Comparison of ENCODE assay signal across 17 cellular contexts in genomic region chr3:119309591-119309990, GRCh38. TPM values are rescaled to one million over a fixed set of nuclear protein-coding genes. Genes with fewer than 3 reads are reported as not detected.
DNase-seq lines count a peak whose midpoint lies in the region; ATAC-seq and TF ChIP-seq lines count a peak whose summit lies in the region.
"Had no signal": no experiment of that assay in that cellular context is flagged by ENCODE, and none has a peak within 500 bp of the region (broad histone marks: within the 10 kb centered on the region; RNA-seq: fewer than 3 reads in every experiment).

No MANE protein-coding gene starts in this region.

- H2BK5ac ChIP-seq in mesendoderm (ENCODE audit: low read length): no peak overlapping the region

- H3K27me3 ChIP-seq in left ventricle myocardium inferior (ENCODE audit: low read depth): no peaks in the 10 kb centered on the region
- no peaks in the 10 kb centered on the region for H3K27me3 ChIP-seq in right cardiac atrium (ENCODE audit: control insufficient read depth, insufficient read depth)
- no peaks in the 10 kb centered on the region for H3K27me3 ChIP-seq in subcutaneous abdominal adipose tissue (ENCODE audit: control insufficient read depth in 5 of 5, insufficient read depth in 4 of 5, low read length in 5 of 5)
- H3K27me3 ChIP-seq in mesendoderm (ENCODE audit: insufficient read depth, low read length, poor library complexity): no peaks in the 10 kb centered on the region

- H3K36me3 ChIP-seq in left ventricle myocardium inferior (peaks cover 30% of the 10 kb centered on the region), mesodermal cell (ENCODE audit: control insufficient read depth, insufficient read depth, low read length) (peaks cover 26% of the 10 kb centered on the region), subcutaneous abdominal adipose tissue (ENCODE audit: control insufficient read depth in 5 of 5, insufficient read depth in 5 of 5, low read length in 5 of 5) (peaks cover 3 to 21% (median 13%) of the 10 kb centered on the region in 5 donors), mesendoderm (ENCODE audit: control insufficient read depth, insufficient read depth, low read length) (no peaks in the 10 kb centered on the region)

- H2BK120ac ChIP-seq in mesendoderm (ENCODE audit: low read depth, low read length): no peak overlapping the region

- TF ChIP-seq CTCF in left ventricle myocardium inferior (IDR thresholded peaks at IDR 0.05; ENCODE audit: borderline replicate concordance) (no peak), chondrocyte (IDR thresholded peaks at IDR 0.05) (no peak)

- H3K18ac ChIP-seq in mesendoderm (ENCODE audit: low read length): no peak overlapping the region

- H3K9me3 Mint-ChIP-seq in chondrocyte (ENCODE audit: low read depth): peaks cover 4% of the 10 kb centered on the region
- H3K9me3 Mint-ChIP-seq: CD4-positive, alpha-beta memory T cell had no signal

- no peak overlapping the region for H4K8ac ChIP-seq in mesendoderm (ENCODE audit: low read depth, low read length)

- H3K27ac ChIP-seq in left ventricle myocardium inferior (replicated peaks) (peak overlapping the region; percentile 18), right cardiac atrium (ENCODE audit: low read length) (no peak overlapping the region), mesodermal cell (ENCODE audit: low read depth, low read length, severe bottlenecking) (peak overlapping the region; percentile 52), subcutaneous abdominal adipose tissue (ENCODE audit: low read depth, low read length) (peak overlapping the region; percentile 6), mesendoderm (ENCODE audit: low read depth, low read length) (no peak overlapping the region)
- H3K27ac ChIP-seq: PC-9 had no signal

- no peaks in the 10 kb centered on the region for H3K9me3 ChIP-seq in left ventricle myocardium inferior (replicated peaks)
- H3K9me3 ChIP-seq in right cardiac atrium (ENCODE audit: control insufficient read depth, low read length): no peaks in the 10 kb centered on the region
- peaks cover 3% of the 10 kb centered on the region for H3K9me3 ChIP-seq in mesodermal cell (ENCODE audit: control insufficient read depth, low read length)
- H3K9me3 ChIP-seq in subcutaneous abdominal adipose tissue (ENCODE audit: control insufficient read depth in 5 of 5, low read length in 5 of 5): no peaks in the 10 kb centered on the region

- no peak overlapping the region for H3K4me3 Mint-ChIP-seq in chondrocyte (ENCODE audit: unreplicated experiment)
- H3K4me3 Mint-ChIP-seq: CD4-positive, alpha-beta memory T cell had no signal

- H3K27me3 Mint-ChIP-seq in chondrocyte (ENCODE audit: low read depth): no peaks in the 10 kb centered on the region
- H3K27me3 Mint-ChIP-seq: CD4-positive, alpha-beta memory T cell had no signal

- H3K4me2 ChIP-seq in mesendoderm (ENCODE audit: low read length): no peak overlapping the region
- H3K4me2 ChIP-seq: PC-9 had no signal

- peaks cover 55% of the 10 kb centered on the region for H3K4me1 Mint-ChIP-seq in chondrocyte (ENCODE audit: low read depth)

- no peak overlapping the region for H3K56ac ChIP-seq in mesendoderm (ENCODE audit: low read length)

- no peak for ATAC-seq in right cardiac atrium
- no peak for ATAC-seq in HG03025 (IDR thresholded peaks at IDR 0.05; ENCODE audit: low FRiP score, unreplicated experiment)
- ATAC-seq: K562 had no signal

- H4K5ac ChIP-seq in mesendoderm (ENCODE audit: low read length): no peak overlapping the region

- intact Hi-C loops in left ventricle myocardium inferior (cut with micrococcal nuclease): no loop called here
- intact Hi-C loops in right cardiac atrium (cut with DNase I): no loop called here

- peaks cover 19% of the 10 kb centered on the region for H3K79me1 ChIP-seq in mesendoderm (ENCODE audit: low read length)

- peaks cover 8% of the 10 kb centered on the region for H3K36me3 Mint-ChIP-seq in chondrocyte (ENCODE audit: low read depth)

- H2BK15ac ChIP-seq in mesendoderm (replicated peaks; ENCODE audit: low read depth): no peak overlapping the region

- H3K9ac ChIP-seq in subcutaneous abdominal adipose tissue (ENCODE audit: low read length in 5 of 5) (no peak overlapping the region), mesendoderm (ENCODE audit: low read length) (no peak overlapping the region)

- peaks cover 2% of the 10 kb centered on the region for H3K79me2 ChIP-seq in mesendoderm (ENCODE audit: control insufficient read depth, insufficient read depth, low read length)

- H3K23ac ChIP-seq in mesendoderm (ENCODE audit: low read length): no peak overlapping the region

- DNase-seq in left ventricle myocardium inferior (no peak), right cardiac atrium (no peak), chondrocyte (ENCODE audit: low spot score) (no peak), middle frontal gyrus (ENCODE audit: extremely low spot score, low spot score) (no peak), mesendoderm (no peak)
- DNase-seq: 8988T; Calu3; CD4-positive, alpha-beta memory T cell; DMS53; NCI-H1417; NCI-H2029 treated with DMSO at 0.1 percent for 48 hours; NCI-H510A treated with DMSO at 0.1 percent for 48 hours had no signal

- no peak overlapping the region for H2AK5ac ChIP-seq in mesendoderm (ENCODE audit: low read length)

- H3K27ac Mint-ChIP-seq in chondrocyte (ENCODE audit: unreplicated experiment): peak overlapping the region; percentile 94

- no peak overlapping the region for H3K4ac ChIP-seq in mesendoderm (ENCODE audit: low read depth, low read length)

- H3K4me3 ChIP-seq in left ventricle myocardium inferior (no peak overlapping the region), right cardiac atrium (ENCODE audit: low read length) (no peak overlapping the region), mesodermal cell (ENCODE audit: extremely low read depth, insufficient read depth, low read length, poor library complexity, severe bottlenecking) (no peak overlapping the region), subcutaneous abdominal adipose tissue (ENCODE audit: low read depth in 1 of 5, low read length in 5 of 5) (no peak overlapping the region), mesendoderm (ENCODE audit: low read length) (no peak overlapping the region)
- H3K4me3 ChIP-seq: K562, PC-9 had no signal

- H3K4me1 ChIP-seq in left ventricle myocardium inferior: peaks cover 81% of the 10 kb centered on the region
- peaks cover 28% of the 10 kb centered on the region for H3K4me1 ChIP-seq in right cardiac atrium (ENCODE audit: control insufficient read depth, insufficient read depth, low read length)
- H3K4me1 ChIP-seq in mesodermal cell (ENCODE audit: control insufficient read depth, insufficient read depth, low read length, poor library complexity, severe bottlenecking): peaks cover 32% of the 10 kb centered on the region
- H3K4me1 ChIP-seq in subcutaneous abdominal adipose tissue (ENCODE audit: control insufficient read depth in 5 of 5, insufficient read depth in 5 of 5, low read length in 5 of 5): peaks cover 12 to 57% (median 26%) of the 10 kb centered on the region in 5 donors
- peaks cover 10% of the 10 kb centered on the region for H3K4me1 ChIP-seq in mesendoderm (ENCODE audit: control insufficient read depth, low read depth, low read length)

- WGBS in right cardiac atrium: 98% methylated on average over 4 of the region's 4 CpGs
- WGBS in mesodermal cell (ENCODE audit: insufficient coverage in 2 of 2), 2 experiments: 100% methylated on average over 1 of the region's 4 CpGs
- WGBS in mesendoderm (ENCODE audit: extremely low coverage, insufficient coverage, low lambda C conversion rate): no CpG with 5 or more reads among the region's 4 CpGs

RNA-seq across cellular contexts. Expression of gene ARHGAP31, which starts 15.4 kb away (rescaled TPM):
- 38.0 TPM for total RNA-seq in left ventricle myocardium inferior
- total RNA-seq in right cardiac atrium: 10 to 100 TPM; 41.3 to 52.3 (median 48.5) TPM
- polyA plus RNA-seq in right cardiac atrium: 14.6 TPM
- 35.2 to 50.3 TPM (median 37.1 TPM) in 3 replicates for total RNA-seq in chondrocyte
- 12.3 TPM for polyA plus RNA-seq in mesodermal cell (2013, experiment 1 of 2)
- 10.1 TPM for polyA plus RNA-seq in mesodermal cell (2013, experiment 2 of 2)
- 2.5 TPM for polyA plus RNA-seq in mesendoderm (2013, experiment 1 of 2)
- 2.4 TPM for polyA plus RNA-seq in mesendoderm (2013, experiment 2 of 2)

Comparison
In these comparisons a context has a peak if more than half of its experiments do, and no peak if none do; other contexts are left out.
1. H3K27ac ChIP-seq: peak in left ventricle myocardium inferior (single experiment), mesodermal cell (single experiment) and subcutaneous abdominal adipose tissue (single experiment); none in right cardiac atrium (single experiment) and mesendoderm (single experiment).